Comparison of ENCODE assay signal across 8 cellular contexts in the genomic region with DNA sequence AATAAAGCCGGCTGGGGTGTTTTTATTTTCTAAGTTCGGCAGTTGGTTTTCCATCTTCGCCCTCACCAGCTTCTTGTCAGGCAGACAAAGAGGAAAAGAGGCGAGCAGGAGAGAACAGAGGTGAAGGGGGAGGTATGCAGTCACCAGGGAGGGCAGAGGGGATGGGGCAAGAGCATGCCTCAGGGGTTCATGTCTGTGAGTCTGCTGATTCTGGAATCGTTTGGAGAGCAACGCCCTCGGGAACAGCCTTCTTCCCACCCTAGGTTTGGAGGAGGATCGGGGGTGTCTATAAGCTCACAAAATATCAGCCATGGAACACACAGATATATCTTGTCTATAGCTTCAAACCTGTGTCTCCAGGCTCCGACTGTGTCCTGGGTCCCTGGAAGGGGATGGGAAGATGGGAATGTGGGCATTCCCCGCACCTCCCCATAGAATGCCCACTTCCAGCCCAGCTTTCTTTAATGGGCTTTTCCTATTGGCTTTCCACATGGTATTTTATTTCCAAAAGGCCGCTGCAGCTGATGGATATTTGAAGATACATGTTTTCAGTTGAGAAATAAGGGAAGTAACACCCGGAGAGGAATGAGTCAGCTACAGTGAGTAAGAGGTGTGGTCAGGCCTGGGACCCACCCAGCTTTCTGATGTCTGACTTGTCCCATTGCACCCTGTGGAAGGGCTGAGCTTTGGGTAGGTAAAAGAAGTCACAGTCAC.
A peak's percentile ranks its signal among the peaks of the same experiment; 100 is the strongest.
DNase-seq lines count a peak whose midpoint lies in the region; ATAC-seq and TF ChIP-seq lines count a peak whose summit lies in the region.

No MANE protein-coding gene starts in this region.

- H3K27me3 ChIP-seq in H7 (ENCODE audit: control insufficient read depth, insufficient read depth, low read length) (no peaks in the 10 kb centered on the region), hepatocyte (no peaks in the 10 kb centered on the region)

- no peaks in the 10 kb centered on the region for H3K36me3 ChIP-seq in H7 (replicated peaks; ENCODE audit: control insufficient read depth, insufficient read depth, low read length)
- no peaks in the 10 kb centered on the region for H3K36me3 ChIP-seq in hepatocyte (replicated peaks; ENCODE audit: insufficient read depth, low read depth)

- TF ChIP-seq CTCF in hepatocyte (IDR thresholded peaks at IDR 0.05; ENCODE audit: poor library complexity) = no peak

- H3K79me2 ChIP-seq in hepatocyte = no peaks in the 10 kb centered on the region

- no peak overlapping the region for H3K4me3 ChIP-seq in H7 (ENCODE audit: insufficient read depth, low read depth, low read length)
- H3K4me3 ChIP-seq in hepatocyte = no peak overlapping the region

- no peaks in the 10 kb centered on the region for H3K9me3 ChIP-seq in hepatocyte (ENCODE audit: low read depth)

- H3K27ac ChIP-seq in hepatocyte (no peak overlapping the region), substantia nigra (ENCODE audit: low read depth, low read length, poor library complexity, severe bottlenecking) (no peak overlapping the region)

- peaks cover 18% of the 10 kb centered on the region for H3K4me1 ChIP-seq in hepatocyte (ENCODE audit: insufficient read depth)

- H3K4me2 ChIP-seq in hepatocyte = peak overlapping the region; percentile 6

- WGBS in hepatocyte (ENCODE audit: low lambda C conversion rate, missing lambda C conversion rate) = 57% methylated on average over 12 of the region's 12 CpGs

- DNase-seq in 8988T (peak; percentile 46), H7 (peak; percentile 43), UCSD-AML1 (lab: John Stamatoyannopoulos, UW; ENCODE audit: unreplicated experiment) (peak; percentile 29), hepatocyte (ENCODE audit: low spot score) (peak; percentile 48), substantia nigra (lab: John Stamatoyannopoulos, UW) (no peak)

- ATAC-seq in HG03175 (IDR thresholded peaks at IDR 0.05; ENCODE audit: unreplicated experiment) = no peak
- no peak for ATAC-seq in GM19023 (IDR thresholded peaks at IDR 0.05; ENCODE audit: unreplicated experiment)
- ATAC-seq in HG02763 (IDR thresholded peaks at IDR 0.05; ENCODE audit: unreplicated experiment) = no peak

- H4K20me1 ChIP-seq in hepatocyte (ENCODE audit: insufficient read depth, poor library complexity, severe bottlenecking) = no peaks in the 10 kb centered on the region

- no peaks in the 10 kb centered on the region for H3K9me2 ChIP-seq in hepatocyte (replicated peaks; ENCODE audit: insufficient read depth)

- H2AFZ ChIP-seq in hepatocyte = no peak overlapping the region

Comparison
In these comparisons a context has a peak if more than half of its experiments do, and no peak if none do; other contexts are left out.
1. DNase-seq: peak in 8988T (single experiment), H7 (single experiment), UCSD-AML1 (single experiment) and hepatocyte (single experiment); none in substantia nigra (0 of 49).